Comparison of ENCODE assay signal across 10 cellular contexts in genomic region chr6:112269165-112269564, GRCh38. TPM values are rescaled to one million over a fixed set of nuclear protein-coding genes. Genes with fewer than 3 reads are reported as not detected.
DNase-seq lines count a peak whose midpoint lies in the region; ATAC-seq, FAIRE-seq and TF ChIP-seq lines count a peak whose summit lies in the region.
"Had no signal": no experiment of that assay in that cellular context is flagged by ENCODE, and none has a peak within 500 bp of the region (broad histone marks: within the 10 kb centered on the region; RNA-seq: fewer than 3 reads in every experiment).

No MANE protein-coding gene starts in this region.

- H3K27ac ChIP-seq in liver (ENCODE audit: low read depth in 1 of 2, low read length in 2 of 2) (no peak overlapping the region), HepG2 (ENCODE audit: extremely low read length, insufficient read depth, low read length) (no peak overlapping the region), keratinocyte (ENCODE audit: control insufficient read depth, insufficient read depth, low read length) (no peak overlapping the region)

- H3K9me3 ChIP-seq in liver (ENCODE audit: control insufficient read depth in 4 of 4, low read length in 3 of 4) (no peaks in the 10 kb centered on the region), HepG2 (ENCODE audit: low read length) (no peaks in the 10 kb centered on the region), keratinocyte (ENCODE audit: control insufficient read depth, low read depth, low read length) (no peaks in the 10 kb centered on the region)

- TF ChIP-seq CTCF in liver (IDR thresholded peaks at IDR 0.05; ENCODE audit: low read depth, low read length, missing input control), result no peak
- no peak for TF ChIP-seq CTCF in HepG2 (CRISPR knock-in tag; IDR thresholded peaks at IDR 0.05)
- TF ChIP-seq CTCF in astrocyte of the spinal cord (IDR thresholded peaks at IDR 0.05; ENCODE audit: low read depth, low read length), result peak; percentile 39
- peak in 2 of 3 experiments; percentile 26 to 51 for TF ChIP-seq CTCF in keratinocyte (optimal IDR thresholded peaks at IDR 0.05 in 1 of 3, IDR thresholded peaks at IDR 0.05 in 1 of 3, conservative IDR thresholded peaks at IDR 0.05 in 1 of 3; ENCODE audit: extremely low read depth in 1 of 3, insufficient read depth in 2 of 3, low read length in 3 of 3)
- no peak for TF ChIP-seq CTCF in natural killer cell (IDR thresholded peaks at IDR 0.05)

- BruUV-seq in HepG2 (replicated peaks; lab: Mats Ljungman, UMichigan), result no TSS peak

- no peak overlapping the region for H3K4me2 ChIP-seq in HepG2 (ENCODE audit: low read depth, low read length)
- H3K4me2 ChIP-seq in keratinocyte (ENCODE audit: control insufficient read depth, extremely low read depth, insufficient read depth, low read depth, low read length), result no peak overlapping the region

- H3K79me2 ChIP-seq in HepG2 (ENCODE audit: insufficient read depth, low read length) (no peaks in the 10 kb centered on the region), keratinocyte (ENCODE audit: control insufficient read depth, insufficient read depth, low read length) (no peaks in the 10 kb centered on the region)

- peaks cover 43 to 54% of the 10 kb centered on the region in 2 donors for H3K27me3 Mint-ChIP-seq in natural killer cell (ENCODE audit: low read depth in 2 of 2)

- H3K9me1 ChIP-seq in keratinocyte (ENCODE audit: control insufficient read depth, extremely low read depth, insufficient read depth, low read length), result no peaks in the 10 kb centered on the region

- CTCF ChIA-PET in HepG2 (lab: Yijun Ruan, JAX; ENCODE audit: low intra/inter-chr PET ratio, low total read pairs), result no interaction called here

- dilution Hi-C loops in keratinocyte (cut with MboI; ENCODE audit: extremely low pct_ligation_motif_present, low sequenced_read_pairs), result no loop called here

- WGBS in liver, result 69% methylated on average over 4 of the region's 4 CpGs
- 15% methylated on average over 4 of the region's 4 CpGs for WGBS in HepG2 (ENCODE audit: low lambda C conversion rate)

- no peaks in the 10 kb centered on the region for H3K9me3 Mint-ChIP-seq in natural killer cell

- FAIRE-seq in HepG2 (lab: Jason Lieb, UNC) (no peak), keratinocyte (lab: Jason Lieb, UNC) (no peak)

- H3K9ac ChIP-seq in liver (ENCODE audit: low read depth in 1 of 2, low read length in 2 of 2) (no peak overlapping the region), HepG2 (ENCODE audit: insufficient read depth, low read depth, low read length) (no peak overlapping the region), keratinocyte (ENCODE audit: control insufficient read depth, extremely low read depth, insufficient read depth, low read length) (no peak overlapping the region)

- no peaks in the 10 kb centered on the region for H3K27me3 ChIP-seq in liver (ENCODE audit: control insufficient read depth in 4 of 4, insufficient read depth in 4 of 4, low read length in 3 of 4)
- H3K27me3 ChIP-seq in HepG2 (ENCODE audit: control insufficient read depth in 1 of 2, insufficient read depth in 2 of 2, low read length in 2 of 2), result no peaks in the 10 kb centered on the region; a peak in 1 of 5 replicates
- H3K27me3 ChIP-seq in keratinocyte (ENCODE audit: control insufficient read depth, extremely low read depth, insufficient read depth, low read length), result no peaks in the 10 kb centered on the region

- H3K4me3 ChIP-seq in liver (ENCODE audit: low read depth in 1 of 3, low read length in 3 of 3), result no peak overlapping the region
- no peak overlapping the region for H3K4me3 ChIP-seq in HepG2 (replicated peaks in 1 of 3; ENCODE audit: insufficient read depth in 1 of 3, low read depth in 2 of 3, low read length in 3 of 3)
- H3K4me3 ChIP-seq in astrocyte of the spinal cord (ENCODE audit: low read depth, low read length), result no peak overlapping the region
- no peak overlapping the region for H3K4me3 ChIP-seq in keratinocyte (ENCODE audit: control insufficient read depth in 2 of 3, extremely low read depth in 1 of 3, insufficient read depth in 2 of 3, low read depth in 1 of 3, low read length in 3 of 3)

- ATAC-seq in HepG2 (no peak), HG03139 (IDR thresholded peaks at IDR 0.05; ENCODE audit: unreplicated experiment) (no peak), natural killer cell (no peak)
- ATAC-seq: activated CD8-positive, alpha-beta T cell treated with anti-CD3 and anti-CD28 coated beads, Interleukin-2, amount 10 ng/mL, durations not matched to agents 7 days and 5 days had no signal

- TF ChIP-seq EP300 in HepG2 (IDR thresholded peaks at IDR 0.05; ENCODE audit: low read depth in 2 of 2, low read length in 2 of 2) (no peak), HepG2 (CRISPR knock-in tag; IDR thresholded peaks at IDR 0.05; ENCODE audit: borderline replicate concordance) (no peak)

- peak; percentile 50 to 70 for TF ChIP-seq RAD21 in liver (IDR thresholded peaks at IDR 0.05)
- TF ChIP-seq RAD21 in HepG2 (CRISPR knock-in tag; IDR thresholded peaks at IDR 0.05), result no peak

- H3K36me3 Mint-ChIP-seq in natural killer cell, result no peaks in the 10 kb centered on the region
- H3K36me3 Mint-ChIP-seq: CD4-positive, CD25-positive, alpha-beta regulatory T cell had no signal

- H3K4me1 ChIP-seq in liver (ENCODE audit: control insufficient read depth in 4 of 4, insufficient read depth in 4 of 4, low read length in 3 of 4) (no peaks in the 10 kb centered on the region), HepG2 (ENCODE audit: insufficient read depth, low read length) (no peaks in the 10 kb centered on the region), keratinocyte (ENCODE audit: control insufficient read depth, extremely low read depth, insufficient read depth, low read length) (no peaks in the 10 kb centered on the region)

- DNase-seq in HepG2 (ENCODE audit: low spot score) (no peak), astrocyte of the spinal cord (ENCODE audit: low read depth, low spot score) (no peak), keratinocyte (ENCODE audit: low read depth, low spot score) (no peak), natural killer cell (no peak), globus pallidus (ENCODE audit: low spot score) (no peak), SHP77 treated with DMSO at 0.1 percent for 48 hours (lab: John Stamatoyannopoulos, UW) (no peak)
- DNase-seq: activated CD8-positive, alpha-beta T cell treated with anti-CD3 and anti-CD28 coated beads, Interleukin-2, amount 10 ng/mL, durations not matched to agents 7 days and 5 days; CD4-positive, CD25-positive, alpha-beta regulatory T cell had no signal

- no peak for TF ChIP-seq POLR2A in HepG2 (IDR thresholded peaks at IDR 0.05; ENCODE audit: insufficient read depth in 1 of 2, low read depth in 2 of 2, low read length in 2 of 2)

- POLR2A ChIA-PET in HepG2 (lab: Yijun Ruan, JAX), result no interaction called here

- intact Hi-C loops in HepG2 (cut with micrococcal nuclease; ENCODE audit: unreplicated experiment), result no loop called here
- intact Hi-C loops in natural killer cell (cut with micrococcal nuclease), result no loop called here

- no peak overlapping the region for H3K4me3 Mint-ChIP-seq in natural killer cell
- H3K4me3 Mint-ChIP-seq: activated CD8-positive, alpha-beta T cell treated with anti-CD3 and anti-CD28 coated beads, Interleukin-2, amount 10 ng/mL, durations not matched to agents 7 days and 5 days; CD4-positive, CD25-positive, alpha-beta regulatory T cell had no signal

- peaks cover 11 to 12% of the 10 kb centered on the region in 2 donors for H3K4me1 Mint-ChIP-seq in natural killer cell
- H3K4me1 Mint-ChIP-seq: CD4-positive, CD25-positive, alpha-beta regulatory T cell had no signal

- H3K36me3 ChIP-seq in liver (ENCODE audit: control insufficient read depth in 4 of 4, insufficient read depth in 3 of 4, low read depth in 1 of 4, low read length in 3 of 4), result no peaks in the 10 kb centered on the region
- no peaks in the 10 kb centered on the region for H3K36me3 ChIP-seq in HepG2 (replicated peaks in 1 of 2; ENCODE audit: control insufficient read depth in 1 of 2, insufficient read depth in 2 of 2, low read length in 2 of 2)
- no peaks in the 10 kb centered on the region for H3K36me3 ChIP-seq in keratinocyte (ENCODE audit: control insufficient read depth in 2 of 2, extremely low read depth in 1 of 2, insufficient read depth in 2 of 2, low read length in 2 of 2)

- H4K20me1 ChIP-seq in HepG2 (ENCODE audit: insufficient read depth, low read length) (no peaks in the 10 kb centered on the region), keratinocyte (ENCODE audit: control insufficient read depth, extremely low read depth, insufficient read depth, low read length) (no peaks in the 10 kb centered on the region)

- H2AFZ ChIP-seq in HepG2 (ENCODE audit: low read length) (no peak overlapping the region), keratinocyte (ENCODE audit: control insufficient read depth, low read length) (no peak overlapping the region)

- in situ Hi-C loops in HepG2 (cut with HindIII; ENCODE audit: extremely low pct_ligation_motif_present, low pct_unique_long_range_greater_than_20kb) (no loop called here), astrocyte of the spinal cord (cut with HindIII; ENCODE audit: low sequenced_read_pairs) (no loop called here)

- H3K27ac Mint-ChIP-seq in natural killer cell, result no peak overlapping the region
- H3K27ac Mint-ChIP-seq: activated CD8-positive, alpha-beta T cell treated with anti-CD3 and anti-CD28 coated beads, Interleukin-2, amount 10 ng/mL, durations not matched to agents 7 days and 5 days had no signal

RNA-seq across cellular contexts. Expression of gene LAMA4, which starts 14.8 kb away (rescaled TPM):
- total RNA-seq in liver, result 1 to 10 TPM; 4.5 to 6.0 TPM
- polyA plus RNA-seq in liver, result 1 to 10 TPM; 2.1 to 2.4 TPM
- not detected in 2 replicates for total RNA-seq in HepG2 (2016; rRNA removed; fragmentation: Illumina TruSeq; extraction: Trizol)
- total RNA-seq in HepG2 (2016; cell fraction: cytosol; rRNA removed; fragmentation: Illumina TruSeq; extraction: Trizol; ENCODE audit: low read depth), result not detected in 2 replicates
- not detected in 2 replicates for total RNA-seq in HepG2 (2016; cell fraction: insoluble cytoplasmic fraction; rRNA removed; fragmentation: Illumina TruSeq; extraction: Trizol)
- not detected in 2 replicates for total RNA-seq in HepG2 (2016; cell fraction: membrane; rRNA removed; fragmentation: Illumina TruSeq; extraction: Trizol)
- not detected in 2 replicates for total RNA-seq in HepG2 (2016; cell fraction: nucleus; rRNA removed; fragmentation: Illumina TruSeq; extraction: Trizol)
- polyA plus RNA-seq in HepG2 (2011; rRNA removed), result not detected in 2 replicates
- polyA plus RNA-seq in HepG2 (2011; cell fraction: cytosol; rRNA removed), result not detected in 2 replicates
- not detected in 2 replicates for polyA plus RNA-seq in HepG2 (2011; cell fraction: nucleus; rRNA removed)
- polyA plus RNA-seq in HepG2 (2012), result 0.05 TPM in 1 of 2 replicates, not detected in the other
- polyA plus RNA-seq in HepG2 (2016; cell fraction: cytosol; fragmentation: Illumina TruSeq; extraction: Trizol; ENCODE audit: low read depth), result not detected in 2 replicates
- not detected in 2 replicates for polyA plus RNA-seq in HepG2 (2016; cell fraction: insoluble cytoplasmic fraction; fragmentation: Illumina TruSeq; extraction: Trizol; ENCODE audit: low read depth)
- not detected in 2 replicates for polyA plus RNA-seq in HepG2 (2016; cell fraction: membrane; fragmentation: Illumina TruSeq; extraction: Trizol; ENCODE audit: low read depth)
- not detected in 2 replicates for polyA plus RNA-seq in HepG2 (2016; cell fraction: nucleus; fragmentation: Illumina TruSeq; extraction: Trizol; ENCODE audit: insufficient read depth, low read depth)
- polyA minus RNA-seq in HepG2 (2011; rRNA and poly(A)+ RNA removed; ENCODE audit: low replicate concordance), result 0.30 TPM in 1 of 2 replicates, not detected in the other
- polyA minus RNA-seq in HepG2 (2011; cell fraction: cytosol; rRNA and poly(A)+ RNA removed), result not detected in 2 replicates
- polyA minus RNA-seq in HepG2 (2011; cell fraction: nucleus; rRNA and poly(A)+ RNA removed), result not detected in 2 replicates
- 0.10 to 0.39 TPM (median 0.12 TPM) in 3 replicates for polyA plus RNA-seq in keratinocyte
- 0.47 TPM for polyA plus RNA-seq in keratinocyte (2011; ENCODE audit: low read depth)
- polyA plus RNA-seq in keratinocyte (2011; cell fraction: cytosol; rRNA removed), result 0.04 and 0.14 TPM in 2 replicates
- polyA plus RNA-seq in keratinocyte (2011; cell fraction: nucleus; rRNA removed), result 0.22 and 0.52 TPM in 2 replicates
- 0.06 and 0.17 TPM in 2 replicates for polyA plus RNA-seq in keratinocyte (2012; ENCODE audit: low replicate concordance)
- 0.06 to 0.36 TPM in 2 of 3 replicates, not detected in the other for polyA minus RNA-seq in keratinocyte
- not detected for polyA minus RNA-seq in keratinocyte (2011; cell fraction: cytosol; rRNA and poly(A)+ RNA removed)
- not detected in 2 replicates for polyA minus RNA-seq in keratinocyte (2011; cell fraction: nucleus; rRNA and poly(A)+ RNA removed)
- total RNA-seq in natural killer cell, result not detected
- total RNA-seq: activated CD8-positive, alpha-beta T cell treated with anti-CD3 and anti-CD28 coated beads, Interleukin-2, amount 10 ng/mL, durations not matched to agents 7 days and 5 days; CD4-positive, CD25-positive, alpha-beta regulatory T cell had no signal
- polyA plus RNA-seq: CD4-positive, CD25-positive, alpha-beta regulatory T cell had no signal

Comparison
In these comparisons a context has a peak if more than half of its experiments do, and no peak if none do; other contexts are left out.
1. CTCF ChIP-seq: peak in astrocyte of the spinal cord (single experiment) and keratinocyte (2 of 3); none in liver (single experiment), HepG2 (single experiment) and natural killer cell (single experiment).